24 cellular contexts compared by ENCODE assay signal in genomic region chr16:22625948-22626347, GRCh38.
"Had no signal": no experiment of that assay in that cellular context is flagged by ENCODE, and none has a peak within 500 bp of the region (broad histone marks: within the 10 kb centered on the region; RNA-seq: fewer than 3 reads in every experiment).

No MANE protein-coding gene starts in this region.

- H3K4me1 ChIP-seq: gastroesophageal sphincter, parathyroid adenoma, stomach, transverse colon had no signal

- H3K27me3 Mint-ChIP-seq: activated CD4-positive, alpha-beta T cell treated with anti-CD3 and anti-CD28 coated beads for 36 hours; activated naive CD8-positive, alpha-beta T cell treated with anti-CD3 and anti-CD28 coated beads for 36 hours; stimulated activated memory B cell treated with anti-CD40 and anti-IgM and Interleukin-4, amounts not matched to agents 10 μg/mL and 1 μg/mL and 100 μg/mL, for 72 hours had no signal

- H3K27ac Mint-ChIP-seq: activated CD4-positive, alpha-beta T cell treated with anti-CD3 and anti-CD28 coated beads for 36 hours; activated naive CD8-positive, alpha-beta T cell treated with anti-CD3 and anti-CD28 coated beads for 36 hours; activated T-helper 2 cell treated with anti-CD3 and anti-CD28 coated beads, Interferon-gamma antibody, Interleukin-2, Interleukin-4, amounts not matched to agents 10 μg/mL and 5 μg/mL and 100 μg/mL, durations not matched to agents 14 hours and 24 hours and 36 hours; nephron progenitor cell; stimulated activated memory B cell treated with anti-CD40 and anti-IgM and Interleukin-4, amounts not matched to agents 10 μg/mL and 1 μg/mL and 100 μg/mL, for 72 hours; WTC11 had no signal

- H3K79me2 ChIP-seq: parathyroid adenoma had no signal

- H3K36me3 Mint-ChIP-seq: activated naive CD8-positive, alpha-beta T cell treated with anti-CD3 and anti-CD28 coated beads for 36 hours; stimulated activated memory B cell treated with anti-CD40 and anti-IgM and Interleukin-4, amounts not matched to agents 10 μg/mL and 1 μg/mL and 100 μg/mL, for 72 hours; WTC11 had no signal

- H3K36me3 ChIP-seq: gastroesophageal sphincter, stomach, suprapubic skin, transverse colon had no signal

- H3K9ac ChIP-seq: parathyroid adenoma had no signal

- DNase-seq: activated CD4-positive, alpha-beta T cell treated with anti-CD3 and anti-CD28 coated beads for 36 hours; activated CD4-positive, alpha-beta T cell treated with anti-CD3 and anti-CD28 coated beads, Interleukin-2, amount 50 U/mL, for 4 hours; activated CD8-positive, alpha-beta memory T cell treated with anti-CD3 and anti-CD28 coated beads, Interleukin-2, amount 50 U/mL, for 48 hours; activated naive CD4-positive, alpha-beta T cell; activated naive CD8-positive, alpha-beta T cell treated with anti-CD3 and anti-CD28 coated beads for 36 hours; activated T-cell treated with anti-CD3 and anti-CD28 coated beads, Interleukin-2, amount 50 U/mL, for 4 hours; amniotic stem cell; cortex of kidney; hypothalamus; mesendoderm; mucosa of descending colon; nephron progenitor cell; right cardiac atrium; stomach; T-helper 9 cell; transverse colon had no signal

- H2AFZ ChIP-seq: parathyroid adenoma had no signal

- H3K4me3 ChIP-seq: gastroesophageal sphincter, mucosa of descending colon, skin epidermis, stomach, suprapubic skin, transverse colon had no signal

- ATAC-seq: activated CD4-positive, alpha-beta T cell treated with anti-CD3 and anti-CD28 coated beads for 36 hours; activated T-cell treated with anti-CD3 and anti-CD28 coated beads, Interleukin-2, amount 50 U/mL, for 4 hours; gastroesophageal sphincter; mucosa of descending colon; right cardiac atrium; stimulated activated memory B cell treated with anti-CD40 and anti-IgM and Interleukin-4, amounts not matched to agents 10 μg/mL and 1 μg/mL and 100 μg/mL, for 72 hours; WTC11 had no signal

- FAIRE-seq: urothelium cell line had no signal

- H3K9me3 ChIP-seq: mucosa of descending colon, stomach, suprapubic skin, transverse colon had no signal

- H3K4me1 Mint-ChIP-seq: activated CD4-positive, alpha-beta T cell treated with anti-CD3 and anti-CD28 coated beads for 36 hours; activated naive CD8-positive, alpha-beta T cell treated with anti-CD3 and anti-CD28 coated beads for 36 hours; nephron progenitor cell; stimulated activated memory B cell treated with anti-CD40 and anti-IgM and Interleukin-4, amounts not matched to agents 10 μg/mL and 1 μg/mL and 100 μg/mL, for 72 hours had no signal

- H3K27ac ChIP-seq: gastroesophageal sphincter, parathyroid adenoma, skin epidermis, stomach, suprapubic skin, transverse colon had no signal

- H3K27me3 ChIP-seq: suprapubic skin had no signal

- H3K4me3 Mint-ChIP-seq: activated CD4-positive, alpha-beta T cell treated with anti-CD3 and anti-CD28 coated beads for 36 hours; activated naive CD8-positive, alpha-beta T cell treated with anti-CD3 and anti-CD28 coated beads for 36 hours; activated T-cell treated with anti-CD3 and anti-CD28 coated beads, Interleukin-2, amount 50 U/mL, for 4 hours; nephron progenitor cell; stimulated activated memory B cell treated with anti-CD40 and anti-IgM and Interleukin-4, amounts not matched to agents 10 μg/mL and 1 μg/mL and 100 μg/mL, for 72 hours; WTC11 had no signal

- H3K9me3 Mint-ChIP-seq: activated naive CD8-positive, alpha-beta T cell treated with anti-CD3 and anti-CD28 coated beads for 36 hours; activated T-cell treated with anti-CD3 and anti-CD28 coated beads, Interleukin-2, amount 50 U/mL, for 4 hours; activated T-helper 2 cell treated with anti-CD3 and anti-CD28 coated beads, Interferon-gamma antibody, Interleukin-2, Interleukin-4, amounts not matched to agents 10 μg/mL and 5 μg/mL and 100 μg/mL, durations not matched to agents 14 hours and 24 hours and 36 hours; nephron progenitor cell; stimulated activated memory B cell treated with anti-CD40 and anti-IgM and Interleukin-4, amounts not matched to agents 10 μg/mL and 1 μg/mL and 100 μg/mL, for 72 hours had no signal
